19 cellular contexts compared by ENCODE assay signal in genomic region chr10:14552010-14552409, GRCh38.
DNase-seq lines count a peak whose midpoint lies in the region; ATAC-seq and TF ChIP-seq lines count a peak whose summit lies in the region.
"Had no signal": no experiment of that assay in that cellular context is flagged by ENCODE, and none has a peak within 500 bp of the region (broad histone marks: within the 10 kb centered on the region; RNA-seq: fewer than 3 reads in every experiment).

No MANE protein-coding gene starts in this region.

- no peak for TF ChIP-seq CTCF in liver (IDR thresholded peaks at IDR 0.05; ENCODE audit: low read depth, low read length, missing input control)

- H3K36me3 ChIP-seq in liver (ENCODE audit: control insufficient read depth in 4 of 4, insufficient read depth in 3 of 4, low read depth in 1 of 4, low read length in 3 of 4) (peaks cover 0 to 7% (median under 1%) of the 10 kb centered on the region in 4 donors), aorta (ENCODE audit: control insufficient read depth in 1 of 2, insufficient read depth in 2 of 2, low read length in 1 of 2) (no peaks in the 10 kb centered on the region)
- H3K36me3 ChIP-seq: cardiac muscle cell, ovary had no signal

- H3K27ac Mint-ChIP-seq in activated naive CD4-positive, alpha-beta T cell treated with anti-CD3 and anti-CD28 coated beads, Interleukin-2, amount 10 ng/mL, durations not matched to agents 7 days and 5 days: peak overlapping the region; percentile 13
- H3K27ac Mint-ChIP-seq in activated CD4-positive, alpha-beta memory T cell treated with anti-CD3 and anti-CD28 coated beads for 36 hours: peak overlapping the region; percentile 76

- H3K9me3 Mint-ChIP-seq in activated naive CD4-positive, alpha-beta T cell treated with anti-CD3 and anti-CD28 coated beads, Interleukin-2, amount 10 ng/mL, durations not matched to agents 7 days and 5 days: no peaks in the 10 kb centered on the region
- no peaks in the 10 kb centered on the region for H3K9me3 Mint-ChIP-seq in activated CD4-positive, alpha-beta memory T cell treated with anti-CD3 and anti-CD28 coated beads for 36 hours
- H3K9me3 Mint-ChIP-seq: H9 had no signal

- H3K9ac ChIP-seq in liver (ENCODE audit: low read depth in 1 of 2, low read length in 2 of 2): no peak overlapping the region

- H3K27ac ChIP-seq in liver (ENCODE audit: low read depth in 1 of 2, low read length in 2 of 2) (peak overlapping the region; percentile 49 to 64), aorta (ENCODE audit: low read depth in 1 of 2, low read length in 2 of 2) (no peak overlapping the region)
- H3K27ac ChIP-seq: cardiac muscle cell, ovary had no signal

- WGBS in liver: 85% methylated on average over 4 of the region's 4 CpGs
- 80 to 94% methylated on average over 4 of the region's 4 CpGs for WGBS in aorta, 2 donors

- H3K9me3 ChIP-seq in liver (ENCODE audit: control insufficient read depth in 4 of 4, low read length in 3 of 4) (no peaks in the 10 kb centered on the region), aorta (ENCODE audit: control insufficient read depth, low read length) (no peaks in the 10 kb centered on the region)
- H3K9me3 ChIP-seq: ovary had no signal

- H3K4me3 ChIP-seq in liver (ENCODE audit: low read depth in 1 of 3, low read length in 3 of 3): no peak overlapping the region
- H3K4me3 ChIP-seq in aorta (ENCODE audit: low read length in 2 of 2): no peak overlapping the region
- H3K4me3 ChIP-seq: cardiac muscle cell, ovary had no signal

- H3K4me1 Mint-ChIP-seq in activated naive CD4-positive, alpha-beta T cell treated with anti-CD3 and anti-CD28 coated beads, Interleukin-2, amount 10 ng/mL, durations not matched to agents 7 days and 5 days: peaks cover 74% of the 10 kb centered on the region
- peaks cover 90% of the 10 kb centered on the region for H3K4me1 Mint-ChIP-seq in activated CD4-positive, alpha-beta memory T cell treated with anti-CD3 and anti-CD28 coated beads for 36 hours (ENCODE audit: low read depth)

- no peak for TF ChIP-seq RAD21 in liver (IDR thresholded peaks at IDR 0.05)

- H3K36me3 Mint-ChIP-seq in activated naive CD4-positive, alpha-beta T cell treated with anti-CD3 and anti-CD28 coated beads, Interleukin-2, amount 10 ng/mL, durations not matched to agents 7 days and 5 days: peaks cover 61% of the 10 kb centered on the region
- H3K36me3 Mint-ChIP-seq in activated CD4-positive, alpha-beta memory T cell treated with anti-CD3 and anti-CD28 coated beads for 36 hours: peaks cover 36% of the 10 kb centered on the region

- intact Hi-C loops in activated CD4-positive, alpha-beta memory T cell treated with anti-CD3 and anti-CD28 coated beads for 36 hours (cut with micrococcal nuclease): loop anchor here (5.0 kb wide), 1 partner anchor 35 kb away; no protein-coding TSS in a partner anchor
- intact Hi-C loops in aorta (cut with DNase I): no loop called here

- POLR2A ChIA-PET in activated CD4-positive, alpha-beta memory T cell treated with anti-CD3 and anti-CD28 coated beads for 36 hours (lab: Charles Lee): interaction anchor here (0.7 to 1.2 kb wide), 3 partner anchors 9 to 16 kb away, joined by 3 to 4 read pairs (median 3); no protein-coding TSS in a partner anchor

- H3K27me3 Mint-ChIP-seq in activated naive CD4-positive, alpha-beta T cell treated with anti-CD3 and anti-CD28 coated beads, Interleukin-2, amount 10 ng/mL, durations not matched to agents 7 days and 5 days: no peaks in the 10 kb centered on the region
- H3K27me3 Mint-ChIP-seq in activated CD4-positive, alpha-beta memory T cell treated with anti-CD3 and anti-CD28 coated beads for 36 hours: no peaks in the 10 kb centered on the region

- H3K27me3 ChIP-seq in liver (ENCODE audit: control insufficient read depth in 4 of 4, insufficient read depth in 4 of 4, low read length in 3 of 4) (no peaks in the 10 kb centered on the region), aorta (ENCODE audit: control insufficient read depth in 1 of 2, insufficient read depth in 2 of 2, low read length in 1 of 2) (no peaks in the 10 kb centered on the region)
- H3K27me3 ChIP-seq: cardiac muscle cell, ovary had no signal

- DNase-seq in activated naive CD4-positive, alpha-beta T cell treated with anti-CD3 and anti-CD28 coated beads, Interleukin-2, amount 10 ng/mL, durations not matched to agents 7 days and 5 days: no peak
- DNase-seq in activated naive CD4-positive, alpha-beta T cell (lab: John Stamatoyannopoulos, UW): no peak
- no peak for DNase-seq in activated CD4-positive, alpha-beta memory T cell treated with anti-CD3 and anti-CD28 coated beads for 36 hours
- DNase-seq in aorta: no peak
- DNase-seq in stimulated activated CD4-positive, alpha-beta T cell treated with anti-CD3 and anti-CD28 coated beads, Interleukin-4, amount 100 ng/mL, for 1 hour: no peak
- no peak for DNase-seq in activated CD4-positive, CD25-positive, alpha-beta regulatory T cell treated with anti-CD3 and anti-CD28 coated beads, Interleukin-2, amount 50 U/mL, for 72 hours
- DNase-seq: effector CD4-positive, alpha-beta T cell; H9; kidney glomerular epithelial cell; NCI-H1092 treated with DMSO at 0.1 percent for 48 hours; NCI-H2227 treated with DMSO at 0.1 percent for 48 hours; NK-92 treated with Interleukin-12 subunit alpha and Interleukin-12 subunit beta, amount 100 ng/mL, for 24 hours; ovary; SHP77; stimulated activated CD4-positive, alpha-beta T cell treated with anti-CD3 and anti-CD28 coated beads, Interleukin-4, amount 100 ng/mL, for 24 hours; T-helper 9 cell had no signal

- H3K4me3 Mint-ChIP-seq in activated naive CD4-positive, alpha-beta T cell treated with anti-CD3 and anti-CD28 coated beads, Interleukin-2, amount 10 ng/mL, durations not matched to agents 7 days and 5 days: no peak overlapping the region
- no peak overlapping the region for H3K4me3 Mint-ChIP-seq in activated CD4-positive, alpha-beta memory T cell treated with anti-CD3 and anti-CD28 coated beads for 36 hours
- H3K4me3 Mint-ChIP-seq: H9 had no signal

- H3K4me1 ChIP-seq in liver (ENCODE audit: control insufficient read depth in 4 of 4, insufficient read depth in 4 of 4, low read length in 3 of 4) (peaks cover 6 to 37% (median 19%) of the 10 kb centered on the region in 4 donors), aorta (ENCODE audit: control insufficient read depth in 1 of 2, insufficient read depth in 2 of 2, low read length in 2 of 2) (peaks cover 0 to 8% of the 10 kb centered on the region in 2 donors)

- CTCF ChIA-PET in activated naive CD4-positive, alpha-beta T cell treated with anti-CD3 and anti-CD28 coated beads, Interleukin-2, amount 10 ng/mL, durations not matched to agents 7 days and 5 days (lab: Charles Lee): interaction anchor here (1.2 to 7.3 kb wide), 6 partner anchors 9 to 295 kb away, joined by 3 to 47 read pairs (median 5); no protein-coding TSS in a partner anchor
- CTCF ChIA-PET in activated CD4-positive, alpha-beta memory T cell treated with anti-CD3 and anti-CD28 coated beads for 36 hours (lab: Charles Lee): interaction anchor here (3.1 to 3.8 kb wide), 2 partner anchors 9 to 15 kb away, joined by 19 to 23 read pairs; no protein-coding TSS in a partner anchor

- ATAC-seq in aorta (ENCODE audit: low FRiP score) (no peak), HG03521 (IDR thresholded peaks at IDR 0.05; ENCODE audit: unreplicated experiment) (no peak)

TF ChIP-seq in liver, 16 proteins besides CTCF, POLR2A, EP300 and RAD21 (continues in another document):
- TF ChIP-seq FOXA1 (IDR thresholded peaks at IDR 0.05) (no peak), RXRA (IDR thresholded peaks at IDR 0.05) (no peak), GABPA (IDR thresholded peaks at IDR 0.05 in 1 of 2, conservative IDR thresholded peaks at IDR 0.05 in 1 of 2) (no peak), NR2F2 (IDR thresholded peaks at IDR 0.05) (no peak), SP1 (IDR thresholded peaks at IDR 0.05) (no peak), EGR1 (IDR thresholded peaks at IDR 0.05; ENCODE audit: low read depth in 2 of 2) (no peak), ZBTB33 (IDR thresholded peaks at IDR 0.05) (no peak), REST (IDR thresholded peaks at IDR 0.05) (no peak)

Comparison
In these comparisons a context has a peak if more than half of its experiments do, and no peak if none do; other contexts are left out.
1. H3K27ac ChIP-seq: peak in liver (2 of 2); none in aorta (0 of 2).